In genomic region chr3:29345923-29346322, GRCh38 we compare ENCODE assay signal across 19 cellular contexts.
DNase-seq lines count a peak whose midpoint lies in the region; ATAC-seq and TF ChIP-seq lines count a peak whose summit lies in the region.
"Had no signal": no experiment of that assay in that cellular context is flagged by ENCODE, and none has a peak within 500 bp of the region (broad histone marks: within the 10 kb centered on the region; RNA-seq: fewer than 3 reads in every experiment).

No MANE protein-coding gene starts in this region.

- peaks cover 52% of the 10 kb centered on the region for H3K4me1 Mint-ChIP-seq in GM23338
- peaks cover 73% of the 10 kb centered on the region for H3K4me1 Mint-ChIP-seq in WTC11
- H3K4me1 Mint-ChIP-seq: B cell; CD4-positive, alpha-beta memory T cell; IgD-negative memory B cell had no signal

- peak overlapping the region; percentile 44 for H3K4me2 ChIP-seq in GM23338
- no peak overlapping the region for H3K4me2 ChIP-seq in neuronal stem cell (ENCODE audit: insufficient read depth, low read length, poor library complexity, severe bottlenecking)
- H3K4me2 ChIP-seq: KMS-11 had no signal

- H3K27me3 ChIP-seq in GM23338 (ENCODE audit: insufficient read depth) (no peaks in the 10 kb centered on the region), HUES6 (ENCODE audit: control insufficient read depth, insufficient read depth, low read length) (no peaks in the 10 kb centered on the region), neuronal stem cell (ENCODE audit: control insufficient read depth in 3 of 3, insufficient read depth in 3 of 3, low read depth in 1 of 3, low read length in 3 of 3) (no peaks in the 10 kb centered on the region)

- peaks cover 54% of the 10 kb centered on the region for H3K4me1 ChIP-seq in GM23338 (ENCODE audit: insufficient read depth)
- peaks cover 57% of the 10 kb centered on the region for H3K4me1 ChIP-seq in HUES6 (ENCODE audit: control insufficient read depth, insufficient read depth, low read length)
- H3K4me1 ChIP-seq in neuronal stem cell (ENCODE audit: control insufficient read depth in 2 of 2, insufficient read depth in 1 of 2, low read depth in 1 of 2, low read length in 2 of 2), result peaks cover 0 to 4% of the 10 kb centered on the region in 2 donors

- no peak overlapping the region for H2BK5ac ChIP-seq in neuronal stem cell (ENCODE audit: low read length)

- TF ChIP-seq CTCF in GM23338 (conservative IDR thresholded peaks at IDR 0.05; ENCODE audit: low read depth in 2 of 2) (no peak), WTC11 (IDR thresholded peaks at IDR 0.05) (no peak)

- H4K91ac ChIP-seq in neuronal stem cell (ENCODE audit: low read depth, low read length, poor library complexity), result no peak overlapping the region

- H3K27ac ChIP-seq in GM23338 (ENCODE audit: low read depth) (peak overlapping the region; percentile 91), HUES6 (ENCODE audit: low read depth, low read length) (peak overlapping the region; percentile 71; the same call in 1 of the 2 replicates), neuronal stem cell (replicated peaks; ENCODE audit: low read length) (no peak overlapping the region)
- H3K27ac ChIP-seq: KMS-11 had no signal

- H3K4ac ChIP-seq in neuronal stem cell (ENCODE audit: low read length), result no peak overlapping the region

- no peaks in the 10 kb centered on the region for H3K9me3 ChIP-seq in HUES6 (ENCODE audit: control insufficient read depth, insufficient read depth, low read depth, low read length)
- no peaks in the 10 kb centered on the region for H3K9me3 ChIP-seq in neuronal stem cell (replicated peaks in 1 of 2; ENCODE audit: control insufficient read depth in 2 of 2, insufficient read depth in 1 of 2, low read depth in 1 of 2, low read length in 2 of 2)

- H3K27ac Mint-ChIP-seq in GM23338 (peak overlapping the region; percentile 89), WTC11 (no peak overlapping the region)
- H3K27ac Mint-ChIP-seq: B cell; CD4-positive, alpha-beta memory T cell; IgD-negative memory B cell had no signal

- H4K8ac ChIP-seq in neuronal stem cell (ENCODE audit: low read depth, low read length), result no peak overlapping the region

- H3K23ac ChIP-seq in neuronal stem cell (ENCODE audit: low read depth, low read length, poor library complexity), result no peak overlapping the region

- no peak overlapping the region for H3K18ac ChIP-seq in neuronal stem cell (ENCODE audit: low read length)

- WGBS in neuronal stem cell (ENCODE audit: extremely low coverage in 2 of 2, insufficient read length in 2 of 2, insufficient replicate concordance in 1 of 2), 2 donors, result no CpG with 5 or more reads among the region's 2 CpGs

- no peak overlapping the region for H3K9ac ChIP-seq in HUES6 (ENCODE audit: low read length)
- no peak overlapping the region for H3K9ac ChIP-seq in neuronal stem cell (ENCODE audit: low read depth, low read length, poor library complexity)
- H3K9ac ChIP-seq: KMS-11 had no signal

- no peaks in the 10 kb centered on the region for H3F3A ChIP-seq in GM23338 (replicated peaks; ENCODE audit: low read depth)

- H2AFZ ChIP-seq in GM23338 (no peak overlapping the region), neuronal stem cell (ENCODE audit: low read length) (peak overlapping the region; percentile 25)

- no peak overlapping the region for H2AK5ac ChIP-seq in neuronal stem cell (ENCODE audit: low read depth, low read length)

- POLR2A ChIA-PET in WTC11 (lab: Charles Lee), result no interaction called here

- H2BK15ac ChIP-seq in neuronal stem cell (ENCODE audit: low read length), result no peak overlapping the region

- CTCF ChIA-PET in WTC11 (lab: Charles Lee), result no interaction called here

- no peaks in the 10 kb centered on the region for H3K79me2 ChIP-seq in GM23338 (replicated peaks; ENCODE audit: insufficient read depth)

- H3K36me3 Mint-ChIP-seq in GM23338 (ENCODE audit: low read depth) (no peaks in the 10 kb centered on the region), WTC11 (no peaks in the 10 kb centered on the region)
- H3K36me3 Mint-ChIP-seq: CD4-positive, alpha-beta memory T cell; IgD-negative memory B cell had no signal

- H3K79me1 ChIP-seq in neuronal stem cell (ENCODE audit: low read depth, low read length), result no peaks in the 10 kb centered on the region

- H2BK12ac ChIP-seq in neuronal stem cell (ENCODE audit: low read length), result no peak overlapping the region

- peaks cover 5% of the 10 kb centered on the region; the same call in 1 of the 2 replicates for H3K9me2 ChIP-seq in GM23338 (ENCODE audit: insufficient read depth)

- H3K36me3 ChIP-seq in GM23338 (ENCODE audit: insufficient read depth) (no peaks in the 10 kb centered on the region), HUES6 (ENCODE audit: control insufficient read depth, insufficient read depth, low read length) (no peaks in the 10 kb centered on the region), neuronal stem cell (replicated peaks in 1 of 2; ENCODE audit: control insufficient read depth in 2 of 2, insufficient read depth in 2 of 2, low read length in 2 of 2) (no peaks in the 10 kb centered on the region)

- H3K4me3 Mint-ChIP-seq in GM23338 (no peak overlapping the region), WTC11 (no peak overlapping the region)
- H3K4me3 Mint-ChIP-seq: B cell; CD4-positive, alpha-beta memory T cell; HFFc6; IgD-negative memory B cell had no signal

- ATAC-seq in GM23338 (peak; percentile 70), WTC11 (peak; percentile 38)

- DNase-seq in GM23338 (ENCODE audit: low spot score) (peak; percentile 50), WTC11 (ENCODE audit: low spot score) (no peak), neuronal stem cell (ENCODE audit: low spot score) (no peak), activated gamma-delta T cell (lab: John Stamatoyannopoulos, UW) (no peak), germinal center (ENCODE audit: low spot score) (no peak)
- DNase-seq in stimulated activated CD4-positive, alpha-beta T cell treated with anti-CD3 and anti-CD28 coated beads, Interleukin-2, amount 100 ng/mL, for 48 hours, result no peak
- DNase-seq: 8988T; C1 segment of cervical spinal cord; CD4-positive, alpha-beta memory T cell; DMS153; DMS79 treated with DMSO at 0.1 percent for 48 hours; EL; GOT3; HCEC 1CT; HFFc6 had no signal

- H3K9me3 Mint-ChIP-seq in GM23338, result no peaks in the 10 kb centered on the region
- no peaks in the 10 kb centered on the region for H3K9me3 Mint-ChIP-seq in WTC11
- H3K9me3 Mint-ChIP-seq: HFFc6 had no signal

- no peaks in the 10 kb centered on the region for H4K20me1 ChIP-seq in GM23338 (replicated peaks; ENCODE audit: insufficient read depth)

- H3K27me3 Mint-ChIP-seq in GM23338 (ENCODE audit: insufficient read depth, low read depth, poor library complexity) (no peaks in the 10 kb centered on the region), WTC11 (ENCODE audit: low read depth) (no peaks in the 10 kb centered on the region)
- H3K27me3 Mint-ChIP-seq: B cell; CD4-positive, alpha-beta memory T cell; IgD-negative memory B cell had no signal

- H3K4me3 ChIP-seq in GM23338 (no peak overlapping the region; the same call in 1 of the 2 replicates), HUES6 (ENCODE audit: low read depth, low read length) (no peak overlapping the region), neuronal stem cell (ENCODE audit: low read length in 2 of 2) (no peak overlapping the region)

- H2BK120ac ChIP-seq in neuronal stem cell (ENCODE audit: low read depth, low read length), result no peak overlapping the region

- H3K14ac ChIP-seq in neuronal stem cell (ENCODE audit: low read length), result no peak overlapping the region

TF ChIP-seq in GM23338, 12 proteins besides CTCF, POLR2A, EP300 and RAD21:
- no peak for TF ChIP-seq ETS1 (IDR thresholded peaks at IDR 0.05)
- peak; percentile 75 for TF ChIP-seq NANOG (IDR thresholded peaks at IDR 0.05; ENCODE audit: borderline replicate concordance)

TF ChIP-seq in WTC11, 78 proteins besides CTCF, POLR2A, EP300 and RAD21 (continues in another document):
- TF ChIP-seq RORB (CRISPR knock-in tag; IDR thresholded peaks at IDR 0.05) (no peak), NFATC4 (CRISPR knock-in tag; IDR thresholded peaks at IDR 0.05) (no peak), MAX (CRISPR knock-in tag; IDR thresholded peaks at IDR 0.05) (no peak), NFYB (CRISPR knock-in tag; conservative IDR thresholded peaks at IDR 0.05; ENCODE audit: low read depth) (no peak), OVOL2 (CRISPR knock-in tag; IDR thresholded peaks at IDR 0.05; ENCODE audit: borderline replicate concordance) (no peak), ZNF512 (CRISPR knock-in tag; IDR thresholded peaks at IDR 0.05; ENCODE audit: borderline replicate concordance) (no peak)
